9 cellular contexts compared by ENCODE assay signal in the genomic region with DNA sequence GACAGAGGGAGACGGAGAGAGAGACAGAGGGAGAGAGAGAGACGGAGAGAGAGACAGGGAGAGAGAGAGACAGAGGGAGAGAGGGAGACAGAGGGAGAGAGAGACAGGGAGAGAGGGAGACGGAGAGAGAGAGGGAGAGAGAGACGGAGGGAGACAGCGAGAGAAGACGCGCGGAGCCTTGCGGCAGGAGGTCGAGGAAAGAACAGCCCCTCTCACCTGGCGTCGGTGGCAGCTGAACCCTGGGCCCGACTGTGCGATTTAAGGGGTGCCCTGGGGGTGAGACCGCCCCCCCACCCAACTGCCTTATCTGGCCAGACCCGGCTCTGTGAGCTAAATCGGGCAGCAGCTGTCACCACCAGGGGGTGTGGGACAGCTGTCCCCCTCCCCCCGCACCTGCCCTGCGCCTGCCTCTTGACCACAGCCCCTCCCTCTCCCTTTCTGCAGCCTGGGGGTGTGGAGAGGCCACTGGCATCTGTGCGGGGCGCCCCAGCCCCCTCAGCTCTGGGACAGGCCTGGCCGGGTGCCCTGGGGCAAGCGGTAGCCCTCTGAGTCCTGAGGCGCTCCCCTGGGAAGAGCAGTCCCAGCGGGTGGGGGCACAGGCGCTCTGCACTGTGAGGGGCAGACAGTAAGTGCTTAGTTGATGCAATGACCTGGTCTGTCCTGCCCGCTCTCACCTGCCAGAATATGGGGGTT. TPM values are rescaled to one million over a fixed set of nuclear protein-coding genes. Genes with fewer than 3 reads are reported as not detected.
DNase-seq lines count a peak whose midpoint lies in the region; ATAC-seq lines count a peak whose summit lies in the region.
"Had no signal": no experiment of that assay in that cellular context is flagged by ENCODE, and none has a peak within 500 bp of the region (broad histone marks: within the 10 kb centered on the region; RNA-seq: fewer than 3 reads in every experiment).

No MANE protein-coding gene starts in this region.

- intact Hi-C loops in Right ventricle myocardium superior (cut with DNase I) = no loop called here

- ATAC-seq in Right ventricle myocardium superior (ENCODE audit: poor library complexity) (peak; percentile 51), GM21515 (IDR thresholded peaks at IDR 0.05; ENCODE audit: unreplicated experiment) (no peak)

- DNase-seq in DMS 273 (lab: John Stamatoyannopoulos, UW; ENCODE audit: unreplicated experiment) = peak; percentile 57
- no peak for DNase-seq in DMS 273 treated with DMSO at 0.1 percent for 48 hours (lab: John Stamatoyannopoulos, UW)
- peak; percentile 5 for DNase-seq in NCI-H82 treated with DMSO at 0.1 percent for 48 hours (lab: John Stamatoyannopoulos, UW; ENCODE audit: unreplicated experiment)
- peak; percentile 86 for DNase-seq in Right ventricle myocardium superior
- DNase-seq in retina = peak; percentile 70
- DNase-seq in SW 1271 (lab: John Stamatoyannopoulos, UW) = no peak
- DNase-seq in COLO829 (ENCODE audit: low spot score) = no peak
- DNase-seq: NCI-H2029 treated with DMSO at 0.1 percent for 48 hours had no signal

RNA-seq across cellular contexts. Expression of a gene that starts 10.8 kb away (rescaled TPM):
- 39.8 TPM for total RNA-seq in Right ventricle myocardium superior

RNA-seq across cellular contexts. Expression of a gene that starts 13.5 kb away (rescaled TPM):
- not detected for total RNA-seq in Right ventricle myocardium superior

RNA-seq across cellular contexts. Expression of a gene that starts 23.6 kb away (rescaled TPM):
- total RNA-seq in Right ventricle myocardium superior = 2.0 TPM

RNA-seq across cellular contexts. Expression of a gene that starts 23.9 kb away (rescaled TPM):
- total RNA-seq in Right ventricle myocardium superior = 68.7 TPM

Comparison
In these comparisons a context has a peak if more than half of its experiments do, and no peak if none do; other contexts are left out.
1. DNase-seq: peak in DMS 273 (single experiment), NCI-H82 treated with DMSO at 0.1 percent for 48 hours (single experiment), Right ventricle myocardium superior (single experiment) and retina (single experiment); none in DMS 273 treated with DMSO at 0.1 percent for 48 hours (single experiment), SW 1271 (0 of 2) and COLO829 (single experiment).